In genomic region chr6:155014137-155014536, GRCh38 we compare ENCODE assay signal across 3 cellular contexts.
TF ChIP-seq lines count a peak whose summit lies in the region.

No MANE protein-coding gene starts in this region.

TF ChIP-seq in A549, 52 proteins besides CTCF, POLR2A, EP300 and RAD21 (continued from another document):
- TF ChIP-seq PHF8 (IDR thresholded peaks at IDR 0.05; ENCODE audit: borderline replicate concordance, low read depth) (no peak), FOSB (CRISPR knock-in tag; IDR thresholded peaks at IDR 0.05) (no peak), MAX (IDR thresholded peaks at IDR 0.05) (no peak), GATA3 (IDR thresholded peaks at IDR 0.05; ENCODE audit: borderline replicate concordance) (no peak), ZNF302 (CRISPR knock-in tag; IDR thresholded peaks at IDR 0.05) (no peak), ESRRA (IDR thresholded peaks at IDR 0.05; ENCODE audit: borderline replicate concordance, low read length) (no peak), POLR2AphosphoS2 (conservative IDR thresholded peaks at IDR 0.05; ENCODE audit: low read length) (no peak), NR3C1 (IDR thresholded peaks at IDR 0.05) (no peak), SREBF2 (IDR thresholded peaks at IDR 0.05) (no peak), HOXA7 (CRISPR knock-in tag; IDR thresholded peaks at IDR 0.05) (no peak)

TF ChIP-seq in IMR-90, 13 proteins besides CTCF, POLR2A, EP300 and RAD21 (continued from another document):
- TF ChIP-seq MXI1 (IDR thresholded peaks at IDR 0.05; ENCODE audit: borderline replicate concordance, low read depth, low read length): no peak
- no peak for TF ChIP-seq SMC3 (IDR thresholded peaks at IDR 0.05; ENCODE audit: low read depth, low read length)
- no peak for TF ChIP-seq MAFK (IDR thresholded peaks at IDR 0.05; ENCODE audit: low read depth, low read length)
- no peak for TF ChIP-seq USF2 (IDR thresholded peaks at IDR 0.05; ENCODE audit: low read depth, low read length)
- no peak for TF ChIP-seq CEBPB (IDR thresholded peaks at IDR 0.05; ENCODE audit: low read depth, low read length)
- TF ChIP-seq CHD1 (IDR thresholded peaks at IDR 0.05; ENCODE audit: low read depth, low read length): no peak
- no peak for TF ChIP-seq RFX5 (IDR thresholded peaks at IDR 0.05; ENCODE audit: low read depth, low read length)
- no peak for TF ChIP-seq NFE2L2 (IDR thresholded peaks at IDR 0.05; ENCODE audit: low read depth, low read length)
- no peak for TF ChIP-seq ELK1 (IDR thresholded peaks at IDR 0.05; ENCODE audit: borderline replicate concordance, low read depth, low read length)
- no peak for TF ChIP-seq RCOR1 (IDR thresholded peaks at IDR 0.05; ENCODE audit: insufficient replicate concordance, low read length)

TF ChIP-seq in WTC11, 78 proteins besides CTCF, POLR2A, EP300 and RAD21:
- no peak for TF ChIP-seq ATF2 (CRISPR knock-in tag; IDR thresholded peaks at IDR 0.05; ENCODE audit: borderline replicate concordance, low read depth)
- no peak for TF ChIP-seq ZBTB43 (CRISPR knock-in tag; IDR thresholded peaks at IDR 0.05)
- no peak for TF ChIP-seq ZNF425 (CRISPR knock-in tag; conservative IDR thresholded peaks at IDR 0.05)
TF ChIP-seq in WTC11: peak in this region for 0.
